ENCODE assay signal across 1 cellular context in the genomic region with DNA sequence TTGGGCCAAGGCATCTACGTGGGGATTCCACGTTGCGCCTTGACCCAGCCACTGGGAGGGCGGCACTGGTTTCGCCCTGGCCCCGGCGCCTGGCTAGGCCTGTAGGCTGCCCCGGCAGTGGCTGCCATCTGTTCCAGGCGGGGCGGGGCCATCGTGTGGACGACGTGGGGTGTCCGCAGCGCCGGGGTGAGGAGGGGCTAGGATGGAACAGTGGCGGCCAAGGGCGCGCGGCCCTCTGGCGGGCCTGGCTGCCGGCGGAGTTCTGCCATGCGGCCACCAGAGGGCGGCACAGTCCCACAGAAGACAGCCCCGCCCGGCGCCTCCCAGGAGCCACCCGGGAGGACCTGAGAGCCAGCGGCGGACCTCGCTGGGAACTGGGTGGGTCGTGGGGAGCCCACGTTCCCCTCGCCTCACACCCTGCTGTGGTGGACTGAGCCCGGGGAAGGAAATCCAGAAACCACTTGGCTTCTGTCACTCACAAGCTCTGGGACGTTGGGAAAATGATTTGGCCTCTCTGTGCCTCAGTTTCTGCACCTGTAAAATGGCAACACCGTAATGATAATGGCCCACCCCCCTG.
TF ChIP-seq lines count a peak whose summit lies in the region.

No MANE protein-coding gene starts in this region.

TF ChIP-seq in SK-N-SH, 30 proteins besides CTCF, POLR2A, EP300 and RAD21 (continued from another document):
- TF ChIP-seq, protein P1, sequence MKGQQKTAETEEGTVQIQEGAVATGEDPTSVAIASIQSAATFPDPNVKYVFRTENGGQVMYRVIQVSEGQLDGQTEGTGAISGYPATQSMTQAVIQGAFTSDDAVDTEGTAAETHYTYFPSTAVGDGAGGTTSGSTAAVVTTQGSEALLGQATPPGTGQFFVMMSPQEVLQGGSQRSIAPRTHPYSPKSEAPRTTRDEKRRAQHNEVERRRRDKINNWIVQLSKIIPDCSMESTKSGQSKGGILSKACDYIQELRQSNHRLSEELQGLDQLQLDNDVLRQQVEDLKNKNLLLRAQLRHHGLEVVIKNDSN (IDR thresholded peaks at IDR 0.05; ENCODE audit: borderline replicate concordance, low read depth): no peak
- TF ChIP-seq GATA2 (CRISPR knock-in tag; IDR thresholded peaks at IDR 0.05) (no peak), RCOR1 (IDR thresholded peaks at IDR 0.05; ENCODE audit: low read length) (peak; percentile 39; the same call in 1 of the 2 replicates), EZH2phosphoT487 (IDR thresholded peaks at IDR 0.05; ENCODE audit: borderline replicate concordance, low read depth) (no peak), TAF1 (IDR thresholded peaks at IDR 0.05; ENCODE audit: borderline replicate concordance, low read depth, low read length) (no peak), RFX5 (IDR thresholded peaks at IDR 0.05; ENCODE audit: low read length) (no peak)
- TF ChIP-seq, protein P2, sequence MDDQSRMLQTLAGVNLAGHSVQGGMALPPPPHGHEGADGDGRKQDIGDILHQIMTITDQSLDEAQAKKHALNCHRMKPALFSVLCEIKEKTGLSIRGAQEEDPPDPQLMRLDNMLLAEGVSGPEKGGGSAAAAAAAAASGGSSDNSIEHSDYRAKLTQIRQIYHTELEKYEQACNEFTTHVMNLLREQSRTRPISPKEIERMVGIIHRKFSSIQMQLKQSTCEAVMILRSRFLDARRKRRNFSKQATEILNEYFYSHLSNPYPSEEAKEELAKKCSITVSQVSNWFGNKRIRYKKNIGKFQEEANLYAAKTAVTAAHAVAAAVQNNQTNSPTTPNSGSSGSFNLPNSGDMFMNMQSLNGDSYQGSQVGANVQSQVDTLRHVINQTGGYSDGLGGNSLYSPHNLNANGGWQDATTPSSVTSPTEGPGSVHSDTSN (IDR thresholded peaks at IDR 0.05): no peak
- TF ChIP-seq, protein P3, sequence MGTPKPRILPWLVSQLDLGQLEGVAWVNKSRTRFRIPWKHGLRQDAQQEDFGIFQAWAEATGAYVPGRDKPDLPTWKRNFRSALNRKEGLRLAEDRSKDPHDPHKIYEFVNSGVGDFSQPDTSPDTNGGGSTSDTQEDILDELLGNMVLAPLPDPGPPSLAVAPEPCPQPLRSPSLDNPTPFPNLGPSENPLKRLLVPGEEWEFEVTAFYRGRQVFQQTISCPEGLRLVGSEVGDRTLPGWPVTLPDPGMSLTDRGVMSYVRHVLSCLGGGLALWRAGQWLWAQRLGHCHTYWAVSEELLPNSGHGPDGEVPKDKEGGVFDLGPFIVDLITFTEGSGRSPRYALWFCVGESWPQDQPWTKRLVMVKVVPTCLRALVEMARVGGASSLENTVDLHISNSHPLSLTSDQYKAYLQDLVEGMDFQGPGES (IDR thresholded peaks at IDR 0.05; ENCODE audit: low read depth, low read length): no peak
- TF ChIP-seq, protein P4, sequence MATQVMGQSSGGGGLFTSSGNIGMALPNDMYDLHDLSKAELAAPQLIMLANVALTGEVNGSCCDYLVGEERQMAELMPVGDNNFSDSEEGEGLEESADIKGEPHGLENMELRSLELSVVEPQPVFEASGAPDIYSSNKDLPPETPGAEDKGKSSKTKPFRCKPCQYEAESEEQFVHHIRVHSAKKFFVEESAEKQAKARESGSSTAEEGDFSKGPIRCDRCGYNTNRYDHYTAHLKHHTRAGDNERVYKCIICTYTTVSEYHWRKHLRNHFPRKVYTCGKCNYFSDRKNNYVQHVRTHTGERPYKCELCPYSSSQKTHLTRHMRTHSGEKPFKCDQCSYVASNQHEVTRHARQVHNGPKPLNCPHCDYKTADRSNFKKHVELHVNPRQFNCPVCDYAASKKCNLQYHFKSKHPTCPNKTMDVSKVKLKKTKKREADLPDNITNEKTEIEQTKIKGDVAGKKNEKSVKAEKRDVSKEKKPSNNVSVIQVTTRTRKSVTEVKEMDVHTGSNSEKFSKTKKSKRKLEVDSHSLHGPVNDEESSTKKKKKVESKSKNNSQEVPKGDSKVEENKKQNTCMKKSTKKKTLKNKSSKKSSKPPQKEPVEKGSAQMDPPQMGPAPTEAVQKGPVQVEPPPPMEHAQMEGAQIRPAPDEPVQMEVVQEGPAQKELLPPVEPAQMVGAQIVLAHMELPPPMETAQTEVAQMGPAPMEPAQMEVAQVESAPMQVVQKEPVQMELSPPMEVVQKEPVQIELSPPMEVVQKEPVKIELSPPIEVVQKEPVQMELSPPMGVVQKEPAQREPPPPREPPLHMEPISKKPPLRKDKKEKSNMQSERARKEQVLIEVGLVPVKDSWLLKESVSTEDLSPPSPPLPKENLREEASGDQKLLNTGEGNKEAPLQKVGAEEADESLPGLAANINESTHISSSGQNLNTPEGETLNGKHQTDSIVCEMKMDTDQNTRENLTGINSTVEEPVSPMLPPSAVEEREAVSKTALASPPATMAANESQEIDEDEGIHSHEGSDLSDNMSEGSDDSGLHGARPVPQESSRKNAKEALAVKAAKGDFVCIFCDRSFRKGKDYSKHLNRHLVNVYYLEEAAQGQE (IDR thresholded peaks at IDR 0.05; ENCODE audit: low read depth, low read length): no peak
